8 cellular contexts compared by ENCODE assay signal in genomic region chr5:176810084-176810597, GRCh38. TPM values are rescaled to one million over a fixed set of nuclear protein-coding genes. Genes with fewer than 3 reads are reported as not detected.
DNase-seq lines count a peak whose midpoint lies in the region; ATAC-seq, FAIRE-seq and TF ChIP-seq lines count a peak whose summit lies in the region.

UNC5A (plus strand) TSS chr5:176810559; CDS start chr5:176810751, 192 bp downstream.

- no peaks in the 10 kb centered on the region for H3K36me3 Mint-ChIP-seq in CD4-positive, alpha-beta T cell (ENCODE audit: low read depth)
- no peaks in the 10 kb centered on the region for H3K36me3 Mint-ChIP-seq in T-helper 1 cell treated with Interleukin-12 subunit alpha and Interleukin-12 subunit beta and Interleukin-4 antibody, amounts not matched to agents 30 μg/mL and 1 μg/mL, for 36 hours (ENCODE audit: low read depth)

- H3K27me3 ChIP-seq in CD4-positive, alpha-beta T cell (ENCODE audit: control insufficient read depth, insufficient read depth, low read length): peaks cover 66% of the 10 kb centered on the region
- peaks cover 24 to 73% of the 10 kb centered on the region in 2 experiments; a peak in 4 of 5 replicates for H3K27me3 ChIP-seq in K562 (ENCODE audit: control insufficient read depth in 2 of 2, insufficient read depth in 2 of 2, low read length in 2 of 2)

- H3K27ac ChIP-seq in CD4-positive, alpha-beta T cell (ENCODE audit: low read depth, low read length): no peak within 1 kb of the TSS
- H3K27ac ChIP-seq in K562 (ENCODE audit: extremely low read depth, low read depth, low read length): no peak within 1 kb of the TSS

- H3K36me3 ChIP-seq in K562 (ENCODE audit: control insufficient read depth, insufficient read depth, low read length): no peaks in the 10 kb centered on the region

- no peak for FAIRE-seq in K562 (lab: Jason Lieb, UNC)

- H3K4me1 Mint-ChIP-seq in CD4-positive, alpha-beta T cell (ENCODE audit: low read depth): peaks cover 15% of the 10 kb centered on the region
- H3K4me1 Mint-ChIP-seq in T-helper 1 cell treated with Interleukin-12 subunit alpha and Interleukin-12 subunit beta and Interleukin-4 antibody, amounts not matched to agents 30 μg/mL and 1 μg/mL, for 36 hours (ENCODE audit: low read depth): peaks cover 8% of the 10 kb centered on the region

- no peak for TF ChIP-seq EP300 in K562 (IDR thresholded peaks at IDR 0.05; ENCODE audit: low read length)

- H3K9me3 ChIP-seq in CD4-positive, alpha-beta T cell (ENCODE audit: control insufficient read depth, low read length): no peaks in the 10 kb centered on the region
- H3K9me3 ChIP-seq in K562 (replicated peaks; ENCODE audit: control insufficient read depth, insufficient read depth, low read depth, low read length): no peaks in the 10 kb centered on the region

- TF ChIP-seq CTCF in CD4-positive, alpha-beta T cell (IDR thresholded peaks at IDR 0.05): no peak
- TF ChIP-seq CTCF in K562 (IDR thresholded peaks at IDR 0.05 in 2 of 3, conservative IDR thresholded peaks at IDR 0.05 in 1 of 3; ENCODE audit: insufficient read depth in 2 of 3, low read depth in 1 of 3, low read length in 3 of 3): no peak

- peak within 1 kb of the TSS; percentile 25 for H3K4me2 ChIP-seq in K562 (ENCODE audit: insufficient read depth, low read length)

- no peaks in the 10 kb centered on the region for H3K79me2 ChIP-seq in K562 (ENCODE audit: control insufficient read depth, insufficient read depth, low read length)

- peaks cover 76% of the 10 kb centered on the region for H3K27me3 Mint-ChIP-seq in CD4-positive, alpha-beta T cell
- peaks cover 61% of the 10 kb centered on the region for H3K27me3 Mint-ChIP-seq in T-helper 1 cell treated with Interleukin-12 subunit alpha and Interleukin-12 subunit beta and Interleukin-4 antibody, amounts not matched to agents 30 μg/mL and 1 μg/mL, for 36 hours (ENCODE audit: low read depth)

- no peaks in the 10 kb centered on the region for H3K9me1 ChIP-seq in K562 (ENCODE audit: control insufficient read depth, insufficient read depth, low read length)

- 0% methylated on average over 14 of the region's 65 CpGs for WGBS in K562 (ENCODE audit: insufficient coverage, low coverage, missing lambda C conversion rate)

- no peak within 1 kb of the TSS for H3K27ac Mint-ChIP-seq in CD4-positive, alpha-beta T cell
- no peak within 1 kb of the TSS for H3K27ac Mint-ChIP-seq in T-helper 1 cell treated with Interleukin-12 subunit alpha and Interleukin-12 subunit beta and Interleukin-4 antibody, amounts not matched to agents 30 μg/mL and 1 μg/mL, for 36 hours

- no peak for TF ChIP-seq POLR2A in K562 (conservative IDR thresholded peaks at IDR 0.05)

- H3K9ac ChIP-seq in K562 (ENCODE audit: insufficient read depth in 1 of 2, low read depth in 2 of 2, low read length in 2 of 2): peak within 1 kb of the TSS in 1 of 2 experiments; percentile 58; a peak in 1 of 4 replicates

- H3K4me3 ChIP-seq in K562: 0 out of 2 replicates have a peak within 1 kb of the TSS, but pooled peaks have one; percentile 11

- no peaks in the 10 kb centered on the region for H3K9me3 Mint-ChIP-seq in CD4-positive, alpha-beta T cell
- no peaks in the 10 kb centered on the region for H3K9me3 Mint-ChIP-seq in T-helper 1 cell treated with Interleukin-12 subunit alpha and Interleukin-12 subunit beta and Interleukin-4 antibody, amounts not matched to agents 30 μg/mL and 1 μg/mL, for 36 hours

- intact Hi-C loops in CD4-positive, alpha-beta T cell (cut with DNase I, micrococcal nuclease): no loop called here
- intact Hi-C loops in K562 (cut with micrococcal nuclease): no loop called here
- intact Hi-C loops in left colon (cut with DNase I, micrococcal nuclease): no loop called here

- TF ChIP-seq RAD21 in K562 (CRISPR knock-in tag; conservative IDR thresholded peaks at IDR 0.05 in 1 of 2, IDR thresholded peaks at IDR 0.05 in 1 of 2): no peak

- CTCF ChIA-PET in CD4-positive, alpha-beta T cell (lab: Charles Lee): no interaction called here
- CTCF ChIA-PET in K562 (lab: Yijun Ruan, JAX; ENCODE audit: low intra/inter-chr PET ratio): no interaction called here

- in situ Hi-C loops in K562 (cut with MboI): no loop called here

- peaks cover 31% of the 10 kb centered on the region for H4K20me1 ChIP-seq in K562 (replicated peaks; ENCODE audit: control insufficient read depth, insufficient read depth, low read length)

- peak in 9 of 10 experiments; percentile 28 to 56 (median 40) for DNase-seq in CD4-positive, alpha-beta T cell
- DNase-seq in HT1080 (ENCODE audit: low read depth) (peak; percentile 52), K562 (ENCODE audit: extremely low read depth in 1 of 4, low spot score in 3 of 4) (peak; percentile 72 to 93 (median 88)), left colon (peak in 1 of 2 donors; percentile 36), DMS153 (lab: John Stamatoyannopoulos, UW) (no peak)
- peak; percentile 28 for DNase-seq in stimulated activated CD8-positive, alpha-beta memory T cell treated with anti-CD3 and anti-CD28 coated beads, Interleukin-15, amount 100 ng/mL, for 24 hours (ENCODE audit: low read depth)

- POLR2A ChIA-PET in CD4-positive, alpha-beta T cell (lab: Charles Lee): no interaction called here
- POLR2A ChIA-PET in K562 (lab: Yijun Ruan, JAX): no interaction called here

- H3K4me3 Mint-ChIP-seq in CD4-positive, alpha-beta T cell: peak within 1 kb of the TSS; percentile 86
- H3K4me3 Mint-ChIP-seq in T-helper 1 cell treated with Interleukin-12 subunit alpha and Interleukin-12 subunit beta and Interleukin-4 antibody, amounts not matched to agents 30 μg/mL and 1 μg/mL, for 36 hours: peak within 1 kb of the TSS; percentile 69

- peak; percentile 66 for ATAC-seq in CD4-positive, alpha-beta T cell (ENCODE audit: poor library complexity)
- ATAC-seq in K562 (peak; percentile 80), left colon (peak; percentile 53), HG03025 (IDR thresholded peaks at IDR 0.05; ENCODE audit: low FRiP score, unreplicated experiment) (no peak)

- H3K4me1 ChIP-seq in K562 (replicated peaks in 1 of 2; ENCODE audit: control insufficient read depth in 2 of 2, insufficient read depth in 2 of 2, low read length in 2 of 2): peaks cover 0 to 31% of the 10 kb centered on the region in 2 experiments; a peak in 2 of 5 replicates

- BruUV-seq in K562 (replicated peaks; lab: Mats Ljungman, UMichigan): no TSS peak

- H2AFZ ChIP-seq in K562 (ENCODE audit: low read depth, low read length): no peak within 1 kb of the TSS

TF ChIP-seq in K562, 482 proteins besides CTCF, POLR2A, EP300 and RAD21 (continues in another document):
- TF ChIP-seq PYGO2 (tag; IDR thresholded peaks at IDR 0.05) (no peak), CXXC5 (CRISPR knock-in tag; IDR thresholded peaks at IDR 0.05) (peak; percentile 50; the same call in 1 of the 2 replicates), YBX1 (IDR thresholded peaks at IDR 0.05) (no peak), JUN (IDR thresholded peaks at IDR 0.05; ENCODE audit: borderline replicate concordance, low read depth, low read length) (no peak), JUN (CRISPR knock-in tag; IDR thresholded peaks at IDR 0.05; ENCODE audit: borderline replicate concordance) (no peak), SMAD4 (CRISPR knock-in tag; conservative IDR thresholded peaks at IDR 0.05) (0 out of 2 replicates have a peak, but pooled peaks have one; percentile 22), DPF2 (IDR thresholded peaks at IDR 0.05) (no peak), SREBF1 (IDR thresholded peaks at IDR 0.05; ENCODE audit: borderline replicate concordance, low read depth, low read length) (no peak), ZNF175 (CRISPR knock-in tag; IDR thresholded peaks at IDR 0.05; ENCODE audit: low read depth) (no peak)
- TF ChIP-seq, protein P1, sequence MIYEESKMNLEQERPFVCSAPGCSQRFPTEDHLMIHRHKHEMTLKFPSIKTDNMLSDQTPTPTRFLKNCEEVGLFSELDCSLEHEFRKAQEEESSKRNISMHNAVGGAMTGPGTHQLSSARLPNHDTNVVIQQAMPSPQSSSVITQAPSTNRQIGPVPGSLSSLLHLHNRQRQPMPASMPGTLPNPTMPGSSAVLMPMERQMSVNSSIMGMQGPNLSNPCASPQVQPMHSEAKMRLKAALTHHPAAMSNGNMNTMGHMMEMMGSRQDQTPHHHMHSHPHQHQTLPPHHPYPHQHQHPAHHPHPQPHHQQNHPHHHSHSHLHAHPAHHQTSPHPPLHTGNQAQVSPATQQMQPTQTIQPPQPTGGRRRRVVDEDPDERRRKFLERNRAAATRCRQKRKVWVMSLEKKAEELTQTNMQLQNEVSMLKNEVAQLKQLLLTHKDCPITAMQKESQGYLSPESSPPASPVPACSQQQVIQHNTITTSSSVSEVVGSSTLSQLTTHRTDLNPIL (CRISPR knock-in tag; IDR thresholded peaks at IDR 0.05): no peak

RNA-seq across cellular contexts. Expression of gene UNC5A, which starts in this region (rescaled TPM):
- total RNA-seq in CD4-positive, alpha-beta T cell: not detected
- total RNA-seq in HT1080 (2014; rRNA removed; shearing (Covaris generic)): 0.05 TPM in 1 of 2 replicates, not detected in the other
- polyA plus RNA-seq in HT1080 (2015; cell fraction: cytosol; rRNA removed): 0.01 and 0.15 TPM in 2 replicates
- not detected in 2 replicates for polyA plus RNA-seq in HT1080 (2015; cell fraction: nucleus; rRNA removed)
- not detected in 2 replicates for total RNA-seq in K562 (2011; cell fraction: chromatin; rRNA removed; ENCODE audit: low replicate concordance)
- not detected in 2 replicates for total RNA-seq in K562 (2011; cell fraction: nucleolus; rRNA removed)
- not detected in 2 replicates for total RNA-seq in K562 (2011; cell fraction: nucleoplasm; rRNA removed)
- not detected in 2 replicates for total RNA-seq in K562 (2014; rRNA removed)
- total RNA-seq in K562 (2014; rRNA removed; fragmentation: Illumina TruSeq; extraction: Trizol): not detected in 2 replicates
- not detected in 2 replicates for total RNA-seq in K562 (2015; rRNA removed; fragmentation: Illumina TruSeq; extraction: Trizol)
- total RNA-seq in K562 (2021): not detected in 2 replicates
- polyA plus RNA-seq in K562 (2011; rRNA removed): not detected in 2 replicates
- polyA plus RNA-seq in K562 (2011; cell fraction: cytosol; rRNA removed): 0.03 TPM in 1 of 2 replicates, not detected in the other
- not detected in 2 replicates for polyA plus RNA-seq in K562 (2011; cell fraction: nucleus; rRNA removed)
- 0.06 TPM in 1 of 2 replicates, not detected in the other for polyA plus RNA-seq in K562 (2012)
- not detected in 2 replicates for polyA plus RNA-seq in K562 (2014; fragmentation: Illumina TruSeq; extraction: Trizol)
- polyA plus RNA-seq in K562 (2014; fragmentation: Nextera tagmentation; extraction: Ambion mirVana): not detected
- polyA plus RNA-seq in K562 (2014; rRNA removed): not detected in 2 replicates
- not detected in 2 replicates for polyA minus RNA-seq in K562 (2011; rRNA and poly(A)+ RNA removed)
- polyA minus RNA-seq in K562 (2011; cell fraction: cytosol; rRNA and poly(A)+ RNA removed): not detected in 2 replicates
- polyA minus RNA-seq in K562 (2011; cell fraction: nucleus; rRNA and poly(A)+ RNA removed): not detected in 2 replicates
- not detected for total RNA-seq in left colon

Comparison
In these comparisons a context has a peak if more than half of its experiments do, and no peak if none do; other contexts are left out.
1. Peak in DNase-seq and ATAC-seq in CD4-positive, alpha-beta T cell; RNA of the gene not detected or under 1 TPM.
2. Peak in DNase-seq in HT1080; RNA of the gene not detected or under 1 TPM.
3. Peak in DNase-seq, ATAC-seq, H3K4me3 ChIP-seq and H3K4me2 ChIP-seq in K562; RNA of the gene not detected or under 1 TPM.
4. Peak in ATAC-seq in left colon; RNA of the gene not detected or under 1 TPM.